Comparison of ENCODE assay signal across 17 cellular contexts in genomic region chr6:152268846-152269442, GRCh38.
A peak's percentile ranks its signal among the peaks of the same experiment; 100 is the strongest.
DNase-seq lines count a peak whose midpoint lies in the region; ATAC-seq and TF ChIP-seq lines count a peak whose summit lies in the region.
"Had no signal": no experiment of that assay in that cellular context is flagged by ENCODE, and none has a peak within 500 bp of the region (broad histone marks: within the 10 kb centered on the region; RNA-seq: fewer than 3 reads in every experiment).

No MANE protein-coding gene starts in this region.

- no peak overlapping the region for H3K4me2 ChIP-seq in MM.1S (ENCODE audit: low read depth, low read length)
- H3K4me2 ChIP-seq: BLaER1 had no signal

- H2AFZ ChIP-seq in MM.1S (ENCODE audit: low read length), result no peak overlapping the region

- CTCF ChIA-PET in activated CD8-positive, alpha-beta T cell treated with anti-CD3 and anti-CD28 coated beads for 36 hours (lab: Charles Lee), result interaction anchor here (0.8 to 2.7 kb wide), 8 partner anchors 11 to 503 kb away, joined by 3 to 10 read pairs (median 4); no protein-coding TSS in a partner anchor
- CTCF ChIA-PET in activated CD8-positive, alpha-beta T cell treated with anti-CD3 and anti-CD28 coated beads, Interleukin-2, amount 10 ng/mL, durations not matched to agents 7 days and 5 days (lab: Charles Lee), result interaction anchor here (0.7 to 2.4 kb wide), 10 partner anchors 9 to 874 kb away, joined by 3 to 18 read pairs (median 5); no protein-coding TSS in a partner anchor

- no peaks in the 10 kb centered on the region for H3F3A ChIP-seq in MM.1S (ENCODE audit: insufficient read depth, low read length)

- H3K9me2 ChIP-seq in MM.1S (replicated peaks; ENCODE audit: insufficient read depth, low read length), result no peaks in the 10 kb centered on the region

- peaks cover 9% of the 10 kb centered on the region for H3K4me1 Mint-ChIP-seq in activated CD8-positive, alpha-beta T cell treated with anti-CD3 and anti-CD28 coated beads for 36 hours (ENCODE audit: low read depth)
- H3K4me1 Mint-ChIP-seq in activated CD8-positive, alpha-beta T cell treated with anti-CD3 and anti-CD28 coated beads, Interleukin-2, amount 10 ng/mL, durations not matched to agents 7 days and 5 days (ENCODE audit: low read depth), result peaks cover 10% of the 10 kb centered on the region
- H3K4me1 Mint-ChIP-seq in mesothelial cell of epicardium, result peaks cover 16% of the 10 kb centered on the region

- H4K20me1 ChIP-seq in MM.1S (ENCODE audit: insufficient read depth, low read length), result no peaks in the 10 kb centered on the region
- H4K20me1 ChIP-seq: BLaER1 had no signal

- POLR2A ChIA-PET in activated CD8-positive, alpha-beta T cell treated with anti-CD3 and anti-CD28 coated beads for 36 hours (lab: Charles Lee), result interaction anchor here (0.7 kb wide), 1 partner anchor 166 kb away, joined by 3 read pairs; no protein-coding TSS in a partner anchor
- POLR2A ChIA-PET in activated CD8-positive, alpha-beta T cell treated with anti-CD3 and anti-CD28 coated beads, Interleukin-2, amount 10 ng/mL, durations not matched to agents 7 days and 5 days (lab: Charles Lee), result no interaction called here

- H3K27ac ChIP-seq in vagina (peak overlapping the region; percentile 27), MM.1S (ENCODE audit: low read length) (no peak overlapping the region)
- H3K27ac ChIP-seq: 22Rv1, BLaER1, colonic mucosa had no signal

- peaks cover 59% of the 10 kb centered on the region for H3K4me1 ChIP-seq in vagina
- no peaks in the 10 kb centered on the region for H3K4me1 ChIP-seq in MM.1S (ENCODE audit: low read length)
- H3K4me1 ChIP-seq: BLaER1 had no signal

- no peaks in the 10 kb centered on the region for H3K36me3 ChIP-seq in vagina
- H3K36me3 ChIP-seq in MM.1S (replicated peaks; ENCODE audit: insufficient read depth, low read length), result no peaks in the 10 kb centered on the region
- H3K36me3 ChIP-seq: colonic mucosa had no signal

- intact Hi-C loops in activated CD8-positive, alpha-beta T cell treated with anti-CD3 and anti-CD28 coated beads for 36 hours (cut with micrococcal nuclease), result loop anchor here (5.0 to 10.0 kb wide), 2 partner anchors 502 to 594 kb away; no protein-coding TSS in a partner anchor
- intact Hi-C loops in vagina (cut with DNase I), result loop anchor here (5.0 kb wide), 1 partner anchor 142 kb away; no protein-coding TSS in a partner anchor

- no peaks in the 10 kb centered on the region for H3K27me3 Mint-ChIP-seq in activated CD8-positive, alpha-beta T cell treated with anti-CD3 and anti-CD28 coated beads for 36 hours
- H3K27me3 Mint-ChIP-seq in activated CD8-positive, alpha-beta T cell treated with anti-CD3 and anti-CD28 coated beads, Interleukin-2, amount 10 ng/mL, durations not matched to agents 7 days and 5 days (ENCODE audit: low read depth), result no peaks in the 10 kb centered on the region
- no peaks in the 10 kb centered on the region for H3K27me3 Mint-ChIP-seq in mesothelial cell of epicardium (ENCODE audit: low read depth)
- H3K27me3 Mint-ChIP-seq: activated CD4-positive, alpha-beta T cell treated with anti-CD3 and anti-CD28 coated beads, Interleukin-2, amount 10 ng/mL, durations not matched to agents 7 days and 5 days had no signal

- H3K9me3 ChIP-seq in vagina (no peaks in the 10 kb centered on the region), MM.1S (replicated peaks; ENCODE audit: insufficient read depth, low read length) (no peaks in the 10 kb centered on the region)
- H3K9me3 ChIP-seq: BLaER1, colonic mucosa, stomach had no signal

- H3K27me3 ChIP-seq in vagina (no peaks in the 10 kb centered on the region), MM.1S (replicated peaks; ENCODE audit: insufficient read depth, low read length) (no peaks in the 10 kb centered on the region)
- H3K27me3 ChIP-seq: BLaER1, colonic mucosa, stomach had no signal

- H3K9ac ChIP-seq in MM.1S (ENCODE audit: low read length), result no peak overlapping the region
- H3K9ac ChIP-seq: BLaER1 had no signal

- no peak for TF ChIP-seq CTCF in activated CD8-positive, alpha-beta T cell treated with anti-CD3 and anti-CD28 coated beads for 36 hours (IDR thresholded peaks at IDR 0.05)
- TF ChIP-seq CTCF in mesothelial cell of epicardium (IDR thresholded peaks at IDR 0.05; ENCODE audit: unreplicated experiment), result no peak
- TF ChIP-seq CTCF in vagina (IDR thresholded peaks at IDR 0.05), result no peak
- no peak for TF ChIP-seq CTCF in MM.1S (IDR thresholded peaks at IDR 0.05; ENCODE audit: low read length)

- no peak for TF ChIP-seq POLR2A in vagina (IDR thresholded peaks at IDR 0.05)

- ATAC-seq in activated CD8-positive, alpha-beta T cell treated with anti-CD3 and anti-CD28 coated beads for 36 hours, result no peak
- ATAC-seq in activated CD8-positive, alpha-beta T cell treated with anti-CD3 and anti-CD28 coated beads, Interleukin-2, amount 10 ng/mL, durations not matched to agents 7 days and 5 days, result no peak
- ATAC-seq in GM18520 (IDR thresholded peaks at IDR 0.05; ENCODE audit: unreplicated experiment), result no peak
- ATAC-seq: GM12878 had no signal

- no peaks in the 10 kb centered on the region for H3K9me3 Mint-ChIP-seq in activated CD8-positive, alpha-beta T cell treated with anti-CD3 and anti-CD28 coated beads for 36 hours
- H3K9me3 Mint-ChIP-seq in activated CD8-positive, alpha-beta T cell treated with anti-CD3 and anti-CD28 coated beads, Interleukin-2, amount 10 ng/mL, durations not matched to agents 7 days and 5 days (ENCODE audit: insufficient read depth), result no peaks in the 10 kb centered on the region
- no peaks in the 10 kb centered on the region for H3K9me3 Mint-ChIP-seq in mesothelial cell of epicardium

- H3K36me3 Mint-ChIP-seq in activated CD8-positive, alpha-beta T cell treated with anti-CD3 and anti-CD28 coated beads for 36 hours (ENCODE audit: low read depth), result peaks cover 8% of the 10 kb centered on the region
- H3K36me3 Mint-ChIP-seq in activated CD8-positive, alpha-beta T cell treated with anti-CD3 and anti-CD28 coated beads, Interleukin-2, amount 10 ng/mL, durations not matched to agents 7 days and 5 days (ENCODE audit: low read depth), result peaks cover 20% of the 10 kb centered on the region
- peaks cover 8% of the 10 kb centered on the region for H3K36me3 Mint-ChIP-seq in mesothelial cell of epicardium

- no peak overlapping the region for H3K4me3 Mint-ChIP-seq in activated CD8-positive, alpha-beta T cell treated with anti-CD3 and anti-CD28 coated beads for 36 hours
- no peak overlapping the region for H3K4me3 Mint-ChIP-seq in activated CD8-positive, alpha-beta T cell treated with anti-CD3 and anti-CD28 coated beads, Interleukin-2, amount 10 ng/mL, durations not matched to agents 7 days and 5 days
- no peak overlapping the region for H3K4me3 Mint-ChIP-seq in mesothelial cell of epicardium
- H3K4me3 Mint-ChIP-seq: activated CD4-positive, alpha-beta T cell treated with anti-CD3 and anti-CD28 coated beads, Interleukin-2, amount 10 ng/mL, durations not matched to agents 7 days and 5 days had no signal

- H3K4me3 ChIP-seq in vagina, result no peak overlapping the region
- no peak overlapping the region for H3K4me3 ChIP-seq in MM.1S (ENCODE audit: low read length)
- H3K4me3 ChIP-seq: BLaER1, colonic mucosa, GM12878, stomach had no signal

- peak overlapping the region; percentile 25 for H3K27ac Mint-ChIP-seq in activated CD8-positive, alpha-beta T cell treated with anti-CD3 and anti-CD28 coated beads for 36 hours
- H3K27ac Mint-ChIP-seq in activated CD8-positive, alpha-beta T cell treated with anti-CD3 and anti-CD28 coated beads, Interleukin-2, amount 10 ng/mL, durations not matched to agents 7 days and 5 days, result no peak overlapping the region
- peak overlapping the region; percentile 7 for H3K27ac Mint-ChIP-seq in mesothelial cell of epicardium
- H3K27ac Mint-ChIP-seq: activated CD4-positive, alpha-beta T cell treated with anti-CD3 and anti-CD28 coated beads, Interleukin-2, amount 10 ng/mL, durations not matched to agents 7 days and 5 days had no signal

- no peak for DNase-seq in activated CD8-positive, alpha-beta T cell treated with anti-CD3 and anti-CD28 coated beads for 36 hours
- no peak for DNase-seq in activated CD8-positive, alpha-beta T cell treated with anti-CD3 and anti-CD28 coated beads, Interleukin-2, amount 10 ng/mL, durations not matched to agents 7 days and 5 days
- peak; percentile 53 for DNase-seq in cerebellar cortex (ENCODE audit: low spot score)
- DNase-seq in mesothelial cell of epicardium (ENCODE audit: low spot score in 2 of 2, unreplicated experiment in 2 of 2), result no peak
- no peak for DNase-seq in vagina (ENCODE audit: extremely low spot score in 2 of 2)
- DNase-seq in MM.1S, result no peak
- DNase-seq in cerebellar nuclear complex (lab: John Stamatoyannopoulos, UW), result no peak
- DNase-seq: activated naive CD4-positive, alpha-beta T cell treated with Interleukin-2 at 50 U/mL for 16 hours; colonic mucosa; GF-D8; NCI-H1694; stomach had no signal

- H3K79me2 ChIP-seq in MM.1S (ENCODE audit: low read length), result no peaks in the 10 kb centered on the region
